20 cellular contexts compared by ENCODE assay signal in genomic region chr1:239058190-239058589, GRCh38.
DNase-seq lines count a peak whose midpoint lies in the region; ATAC-seq, FAIRE-seq and TF ChIP-seq lines count a peak whose summit lies in the region.
"Had no signal": no experiment of that assay in that cellular context is flagged by ENCODE, and none has a peak within 500 bp of the region (broad histone marks: within the 10 kb centered on the region; RNA-seq: fewer than 3 reads in every experiment).

No MANE protein-coding gene starts in this region.

- no peak overlapping the region for H2BK120ac ChIP-seq in H1 (replicated peaks; ENCODE audit: low read depth, low read length)
- no peak overlapping the region for H2BK120ac ChIP-seq in mesendoderm (ENCODE audit: low read depth, low read length)

- H3K4me1 ChIP-seq in H1 (replicated peaks in 1 of 4; ENCODE audit: control insufficient read depth in 3 of 4, insufficient read depth in 4 of 4, low read length in 3 of 4) (peaks cover 2 to 4% (median 3%) of the 10 kb centered on the region in 4 experiments; a peak in 5 of 7 replicates), mesendoderm (ENCODE audit: control insufficient read depth, low read depth, low read length) (no peaks in the 10 kb centered on the region), thyroid gland (no peaks in the 10 kb centered on the region)
- H3K4me1 ChIP-seq: A549, BLaER1, HAP-1 had no signal

- H3K9me3 ChIP-seq in H1 (ENCODE audit: insufficient read depth in 2 of 2, low read depth in 1 of 2, low read length in 1 of 2), result no peaks in the 10 kb centered on the region
- H3K9me3 ChIP-seq in thyroid gland, result no peaks in the 10 kb centered on the region
- H3K9me3 ChIP-seq: A549, BLaER1, HAP-1 had no signal

- TF ChIP-seq CTCF in H1 (IDR thresholded peaks at IDR 0.05; ENCODE audit: control extremely low read depth in 1 of 3, insufficient read depth in 1 of 3, low read depth in 1 of 3, low read length in 3 of 3) (no peak), thyroid gland (IDR thresholded peaks at IDR 0.05) (no peak)

- H4K20me1 ChIP-seq in H1 (replicated peaks in 1 of 2; ENCODE audit: control insufficient read depth in 1 of 2, insufficient read depth in 2 of 2, low read length in 2 of 2), result no peaks in the 10 kb centered on the region
- H4K20me1 ChIP-seq: BLaER1 had no signal

- H3K14ac ChIP-seq in H1 (ENCODE audit: insufficient read length), result no peak overlapping the region

- intact Hi-C loops in thyroid gland (cut with DNase I), result no loop called here

- peak in 1 of 2 experiments; percentile 24; a peak in 1 of 4 replicates for TF ChIP-seq RAD21 in H1 (IDR thresholded peaks at IDR 0.05 in 1 of 2, conservative IDR thresholded peaks at IDR 0.05 in 1 of 2; ENCODE audit: low read depth in 2 of 2, low read length in 2 of 2)

- H3K4ac ChIP-seq in H1 (replicated peaks; ENCODE audit: insufficient read length, low read depth, low read length) (no peak overlapping the region), mesendoderm (ENCODE audit: low read depth, low read length) (no peak overlapping the region)

- ATAC-seq in GM18498 (IDR thresholded peaks at IDR 0.05; ENCODE audit: unreplicated experiment), result no peak

- WGBS in H1 (ENCODE audit: extremely low coverage in 1 of 2, insufficient coverage in 1 of 2, insufficient read length in 1 of 2, insufficient replicate concordance in 2 of 2, low coverage in 1 of 2, low lambda C conversion rate in 2 of 2, missing lambda C conversion rate in 1 of 2), 2 experiments, result 88% methylated on average over 6 of the region's 6 CpGs; no CpG with 5 or more reads in 1 of the 2 experiments
- WGBS in mesendoderm (ENCODE audit: extremely low coverage, insufficient coverage, low lambda C conversion rate), result no CpG with 5 or more reads among the region's 6 CpGs
- 79 to 81% methylated on average over 6 of the region's 6 CpGs for WGBS in thyroid gland, 2 donors

- H2AK5ac ChIP-seq in H1 (ENCODE audit: low read depth, low read length) (no peak overlapping the region), mesendoderm (ENCODE audit: low read length) (no peak overlapping the region)

- H4K91ac ChIP-seq in H1 (replicated peaks; ENCODE audit: insufficient read length, low read length), result no peak overlapping the region

- H3K4me2 ChIP-seq in H1 (ENCODE audit: insufficient read depth in 1 of 2, low read depth in 2 of 2, low read length in 2 of 2) (no peak overlapping the region), mesendoderm (ENCODE audit: low read length) (no peak overlapping the region)
- H3K4me2 ChIP-seq: A549, BLaER1 had no signal

- no peaks in the 10 kb centered on the region for H3K79me1 ChIP-seq in H1 (ENCODE audit: low read depth, low read length)
- no peaks in the 10 kb centered on the region for H3K79me1 ChIP-seq in mesendoderm (ENCODE audit: low read length)

- no peak overlapping the region for H3K23ac ChIP-seq in H1 (ENCODE audit: insufficient read length)
- H3K23ac ChIP-seq in mesendoderm (ENCODE audit: low read length), result no peak overlapping the region

- H2AFZ ChIP-seq in H1 (ENCODE audit: low read length), result no peak overlapping the region

- H3K27ac ChIP-seq in H1 (ENCODE audit: low read depth, low read length), result no peak overlapping the region
- H3K27ac ChIP-seq in mesendoderm (ENCODE audit: low read depth, low read length), result no peak overlapping the region
- H3K27ac ChIP-seq in thyroid gland, result no peak overlapping the region
- H3K27ac ChIP-seq: 22Rv1, A549, BLaER1 had no signal

- no peak overlapping the region for H4K8ac ChIP-seq in H1 (ENCODE audit: extremely low read depth, insufficient read depth, low read length)
- H4K8ac ChIP-seq in mesendoderm (ENCODE audit: low read depth, low read length), result no peak overlapping the region

- H3K4me3 ChIP-seq in H1 (ENCODE audit: extremely low read depth in 1 of 4, insufficient read depth in 2 of 4, low read depth in 3 of 4, low read length in 4 of 4) (no peak overlapping the region), mesendoderm (ENCODE audit: low read length) (no peak overlapping the region), thyroid gland (replicated peaks in 1 of 3) (no peak overlapping the region)
- H3K4me3 ChIP-seq: A549, BLaER1, HAP-1 had no signal

- peak overlapping the region; percentile 46; the same call in 1 of the 2 replicates for H2BK12ac ChIP-seq in H1 (ENCODE audit: low read depth, low read length)

- H3K9ac ChIP-seq in H1 (replicated peaks in 1 of 4; ENCODE audit: extremely low read depth in 1 of 4, low read depth in 3 of 4, low read length in 3 of 4), result no peak overlapping the region
- no peak overlapping the region for H3K9ac ChIP-seq in mesendoderm (ENCODE audit: low read length)
- H3K9ac ChIP-seq: BLaER1 had no signal

- H2BK15ac ChIP-seq in H1 (ENCODE audit: low read length) (no peak overlapping the region), mesendoderm (replicated peaks; ENCODE audit: low read depth) (no peak overlapping the region)

- CTCF ChIA-PET in H1 (lab: Charles Lee; ENCODE audit: partially characterized antibody), result interaction anchor here (1.3 to 2.0 kb wide), 2 partner anchors 11 to 26 kb away, joined by 5 read pairs; no protein-coding TSS in a partner anchor

- no peaks in the 10 kb centered on the region for H3K36me3 ChIP-seq in H1 (ENCODE audit: control insufficient read depth in 2 of 4, insufficient read depth in 4 of 4, low read length in 3 of 4)
- H3K36me3 ChIP-seq in mesendoderm (ENCODE audit: control insufficient read depth, insufficient read depth, low read length), result no peaks in the 10 kb centered on the region
- H3K36me3 ChIP-seq in thyroid gland, result no peaks in the 10 kb centered on the region
- H3K36me3 ChIP-seq: BLaER1, HAP-1 had no signal

- TF ChIP-seq POLR2A in H1 (IDR thresholded peaks at IDR 0.05; ENCODE audit: control extremely low read depth in 1 of 2, low read depth in 2 of 2, low read length in 2 of 2) (no peak), thyroid gland (IDR thresholded peaks at IDR 0.05) (no peak)

- POLR2A ChIA-PET in H1 (lab: Charles Lee; ENCODE audit: partially characterized antibody), result no interaction called here

- no peak overlapping the region for H2BK5ac ChIP-seq in H1 (ENCODE audit: low read depth, low read length)
- H2BK5ac ChIP-seq in mesendoderm (ENCODE audit: low read length), result peak overlapping the region; percentile 17

- H3K79me2 ChIP-seq in H1 (ENCODE audit: control insufficient read depth in 1 of 2, insufficient read depth in 2 of 2, low read length in 2 of 2) (no peaks in the 10 kb centered on the region), mesendoderm (ENCODE audit: control insufficient read depth, insufficient read depth, low read length) (no peaks in the 10 kb centered on the region)

- no peak overlapping the region for H2BK20ac ChIP-seq in H1 (ENCODE audit: low read length)

- no peak overlapping the region for H4K5ac ChIP-seq in H1 (ENCODE audit: insufficient read length, low read depth, low read length)
- no peak overlapping the region for H4K5ac ChIP-seq in mesendoderm (ENCODE audit: low read length)

- no peak for FAIRE-seq in H1 (lab: Jason Lieb, UNC)
- FAIRE-seq: A549, GM12891, GM18507 had no signal

- no peaks in the 10 kb centered on the region for H3K23me2 ChIP-seq in H1 (ENCODE audit: low read depth, low read length)

- DNase-seq in DMS53 (lab: John Stamatoyannopoulos, UW) (peak; percentile 5), DMS53 treated with DMSO at 0.1 percent for 48 hours (lab: John Stamatoyannopoulos, UW; ENCODE audit: unreplicated experiment) (no peak), RPMI8226 (peak; percentile 12), H1 (ENCODE audit: low read depth in 1 of 2, low spot score in 2 of 2) (no peak), mesendoderm (no peak), Ammon's horn (ENCODE audit: low spot score) (no peak), thyroid gland (no peak)
- DNase-seq: AML-193; CD4-positive, alpha-beta memory T cell; DMS153; DND-41; EL; GOT3 had no signal

- H3K27me3 ChIP-seq in H1 (replicated peaks in 1 of 4; ENCODE audit: control insufficient read depth in 3 of 4, extremely low read depth in 1 of 4, insufficient read depth in 3 of 4, low read length in 3 of 4), result no peaks in the 10 kb centered on the region
- no peaks in the 10 kb centered on the region for H3K27me3 ChIP-seq in mesendoderm (ENCODE audit: insufficient read depth, low read length, poor library complexity)
- H3K27me3 ChIP-seq in thyroid gland, result no peaks in the 10 kb centered on the region
- H3K27me3 ChIP-seq: BLaER1 had no signal

- H3K56ac ChIP-seq in H1 (replicated peaks; ENCODE audit: insufficient read length, low read depth, low read length) (no peak overlapping the region), mesendoderm (ENCODE audit: low read length) (no peak overlapping the region)

- H3K18ac ChIP-seq in H1 (ENCODE audit: extremely low read depth, low read length), result no peak overlapping the region; the same call in 1 of the 2 replicates
- H3K18ac ChIP-seq in mesendoderm (ENCODE audit: low read length), result no peak overlapping the region

- no peak for TF ChIP-seq EP300 in H1 (IDR thresholded peaks at IDR 0.05; ENCODE audit: borderline replicate concordance in 1 of 2, low read depth in 2 of 2, low read length in 2 of 2)

TF ChIP-seq in H1, 55 proteins besides CTCF, POLR2A, EP300 and RAD21:
- TF ChIP-seq YY1 (IDR thresholded peaks at IDR 0.05; ENCODE audit: low read depth, low read length), result no peak
- TF ChIP-seq JUND (IDR thresholded peaks at IDR 0.05; ENCODE audit: low read length), result no peak
- TF ChIP-seq CREB1 (IDR thresholded peaks at IDR 0.05), result no peak
- TF ChIP-seq GABPA (IDR thresholded peaks at IDR 0.05; ENCODE audit: borderline replicate concordance, insufficient read depth, low read length), result no peak
- TF ChIP-seq BRCA1 (IDR thresholded peaks at IDR 0.05; ENCODE audit: low read depth, low read length), result no peak

Comparison
In these comparisons a context has a peak if more than half of its experiments do, and no peak if none do; other contexts are left out.
1. DNase-seq: peak in DMS53 (single experiment) and RPMI8226 (single experiment); none in DMS53 treated with DMSO at 0.1 percent for 48 hours (single experiment), H1 (0 of 2), mesendoderm (single experiment), Ammon's horn (single experiment) and thyroid gland (0 of 2).